22 cellular contexts compared by ENCODE assay signal in genomic region chr2:20485989-20486388, GRCh38.
"Had no signal": no experiment of that assay in that cellular context is flagged by ENCODE, and none has a peak within 500 bp of the region (broad histone marks: within the 10 kb centered on the region; RNA-seq: fewer than 3 reads in every experiment).

No MANE protein-coding gene starts in this region.

- H3K4me3 ChIP-seq: esophagus squamous epithelium, gastrocnemius medialis, heart right ventricle, left lung, lower lobe of right lung, mucosa of descending colon had no signal

- H3K27me3 ChIP-seq: esophagus squamous epithelium, gastrocnemius medialis, heart right ventricle, left lung had no signal

- H3K36me3 ChIP-seq: esophagus squamous epithelium, gastrocnemius medialis, heart right ventricle, left lung, lower lobe of right lung had no signal

- H3K27ac ChIP-seq: epithelial cell of prostate, esophagus squamous epithelium, heart right ventricle, left lung, lower lobe of right lung had no signal

- H3K9me3 Mint-ChIP-seq: dendritic cell treated with granulocyte-macrophage colony-stimulating factor and Interleukin-4, amounts not matched to agents 40 ng/mL and 50 ng/mL, for 4 days; effector memory CD8-positive, alpha-beta T cell; endodermal cell; mesothelial cell of epicardium had no signal

- H3K4me3 Mint-ChIP-seq: dendritic cell treated with granulocyte-macrophage colony-stimulating factor and Interleukin-4, amounts not matched to agents 40 ng/mL and 50 ng/mL, for 4 days; effector memory CD8-positive, alpha-beta T cell; endodermal cell; mesothelial cell of epicardium had no signal

- ATAC-seq: effector memory CD8-positive, alpha-beta T cell; esophagus mucosa; gastrocnemius medialis; heart right ventricle; left cardiac atrium; left lung; left ventricle myocardium superior; lower lobe of right lung; mucosa of descending colon had no signal

- H3K27ac Mint-ChIP-seq: dendritic cell treated with granulocyte-macrophage colony-stimulating factor and Interleukin-4, amounts not matched to agents 40 ng/mL and 50 ng/mL, for 4 days; effector memory CD8-positive, alpha-beta T cell; endodermal cell; mesothelial cell of epicardium had no signal

- H3K36me3 Mint-ChIP-seq: mesothelial cell of epicardium had no signal

- DNase-seq: cortex of kidney; effector CD8-positive, alpha-beta T cell; effector memory CD8-positive, alpha-beta T cell; erythroblast; esophagus squamous epithelium; foreskin fibroblast; foreskin melanocyte; gastrocnemius medialis; glutamatergic neuron; heart right ventricle; hippocampal formation; left cardiac atrium; left lung; left ventricle myocardium superior; lower lobe of right lung; mesenchymal stem cell; mucosa of descending colon had no signal

- H3K9me3 ChIP-seq: esophagus squamous epithelium, gastrocnemius medialis, heart right ventricle, left lung, lower lobe of right lung, mucosa of descending colon had no signal
